In genomic region chr9:135179976-135180375, GRCh38 we compare ENCODE assay signal across 18 cellular contexts.
"Had no signal": no experiment of that assay in that cellular context is flagged by ENCODE, and none has a peak within 500 bp of the region (broad histone marks: within the 10 kb centered on the region; RNA-seq: fewer than 3 reads in every experiment).

No MANE protein-coding gene starts in this region.

- H3K4me1 ChIP-seq: foreskin keratinocyte, heart left ventricle, left lung, lower lobe of right lung had no signal

- H3K36me3 ChIP-seq: esophagus muscularis mucosa, gastroesophageal sphincter, heart left ventricle, left lung, lower lobe of right lung had no signal

- ATAC-seq: foreskin keratinocyte; gastroesophageal sphincter; heart left ventricle; left cardiac atrium; left lung; left ventricle myocardium superior; lower lobe of right lung; naive thymus-derived CD8-positive, alpha-beta T cell had no signal

- H3K27me3 ChIP-seq: foreskin keratinocyte had no signal

- H3K4me3 ChIP-seq: coronary artery, dorsolateral prefrontal cortex, esophagus muscularis mucosa, gastroesophageal sphincter, heart left ventricle, left lung, lower lobe of right lung had no signal

- H3K27ac ChIP-seq: coronary artery, dorsolateral prefrontal cortex, esophagus muscularis mucosa, foreskin keratinocyte, gastroesophageal sphincter, heart left ventricle, left lung, lower lobe of right lung had no signal

- DNase-seq: dermis blood vessel endothelial cell; effector CD4-positive, alpha-beta T cell; effector memory CD4-positive, alpha-beta T cell; foreskin keratinocyte; heart left ventricle; hippocampal formation; left cardiac atrium; left ventricle myocardium superior; lower lobe of right lung; mesenchymal stem cell; midbrain; naive B cell; naive thymus-derived CD8-positive, alpha-beta T cell had no signal

- H3K9me3 ChIP-seq: esophagus muscularis mucosa, gastroesophageal sphincter, heart left ventricle, left lung, lower lobe of right lung had no signal
